In the genomic region with DNA sequence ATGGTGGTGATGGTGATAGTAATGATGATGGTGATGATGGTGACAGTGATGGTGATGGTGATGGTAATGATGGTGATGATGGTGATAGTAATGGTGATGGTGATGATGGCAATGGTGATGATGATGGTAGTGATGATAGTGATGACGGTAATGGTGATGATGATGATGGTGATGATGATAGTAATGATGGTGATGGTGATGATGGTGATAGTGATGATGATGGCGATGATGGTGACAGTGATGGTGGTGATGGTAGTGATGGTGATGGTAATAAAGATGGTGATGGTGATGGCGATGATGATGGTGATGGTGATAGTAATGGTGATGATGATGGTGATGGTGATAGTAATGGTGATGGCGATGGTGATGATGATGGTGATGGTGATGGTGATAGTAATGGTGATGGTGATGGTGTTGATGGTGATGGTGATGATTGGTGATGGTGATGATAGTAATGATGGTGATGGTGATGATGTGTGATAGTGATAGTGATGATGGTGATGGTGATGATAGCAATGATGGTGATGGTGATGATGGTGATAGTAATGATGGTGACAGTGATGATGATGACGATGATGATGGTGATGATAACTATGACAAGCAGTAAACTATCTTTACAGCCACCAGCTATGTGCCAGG, we compare ENCODE assay signal across 22 cellular contexts.
"Had no signal": no experiment of that assay in that cellular context is flagged by ENCODE, and none has a peak within 500 bp of the region (broad histone marks: within the 10 kb centered on the region; RNA-seq: fewer than 3 reads in every experiment).

No MANE protein-coding gene starts in this region.

- DNase-seq: MV-4-11, NCI-H1048, NCI-H1105, NCI-H1417, NCI-H146, NCI-H1694 treated with DMSO at 0.1 percent for 48 hours, NCI-H1930, NCI-H2081, NCI-H2171, NCI-H226, NCI-H446, NCI-H510A, NCI-H524 treated with DMSO at 0.1 percent for 48 hours, NCI-H69, NCI-H774, PC-3, SHP77, T-helper 1 cell had no signal

- H3K27ac ChIP-seq: KMS-11, RWPE1 had no signal

- H3K9ac ChIP-seq: KMS-11 had no signal

- H3K4me2 ChIP-seq: KMS-11 had no signal

- ATAC-seq: Panc1, PC-3, SK-N-SH treated with all-trans-retinoic acid at 6 μM for 48 hours had no signal
